14 cellular contexts compared by ENCODE assay signal in genomic region chr19:2487780-2488330, GRCh38. TPM values are rescaled to one million over a fixed set of nuclear protein-coding genes. Genes with fewer than 3 reads are reported as not detected.
DNase-seq lines count a peak whose midpoint lies in the region; ATAC-seq and TF ChIP-seq lines count a peak whose summit lies in the region.
"Had no signal": no experiment of that assay in that cellular context is flagged by ENCODE, and none has a peak within 500 bp of the region (broad histone marks: within the 10 kb centered on the region; RNA-seq: fewer than 3 reads in every experiment).

No MANE protein-coding gene starts in this region.

- no peaks in the 10 kb centered on the region for H3K4me1 ChIP-seq in endodermal cell (ENCODE audit: control insufficient read depth, insufficient read depth, low read length)
- peaks cover 42% of the 10 kb centered on the region for H3K4me1 ChIP-seq in lower lobe of right lung
- no peaks in the 10 kb centered on the region for H3K4me1 ChIP-seq in aorta (ENCODE audit: control insufficient read depth in 1 of 2, insufficient read depth in 2 of 2, low read length in 2 of 2)
- peaks cover 22% of the 10 kb centered on the region for H3K4me1 ChIP-seq in PC-9 (replicated peaks; ENCODE audit: insufficient read depth)

- H3K4me3 Mint-ChIP-seq in stimulated activated naive CD8-positive, alpha-beta T cell treated with anti-CD3 and anti-CD28 coated beads, Interleukin-15, amount 100 ng/mL, for 72 hours: no peak overlapping the region
- no peak overlapping the region for H3K4me3 Mint-ChIP-seq in endodermal cell
- H3K4me3 Mint-ChIP-seq in activated naive CD4-positive, alpha-beta T cell treated with anti-CD3 and anti-CD28 coated beads, Interleukin-2, amount 10 ng/mL, durations not matched to agents 7 days and 5 days: no peak overlapping the region
- H3K4me3 Mint-ChIP-seq: activated T-cell treated with anti-CD3 and anti-CD28 coated beads, Interleukin-2, amount 50 U/mL, for 24 hours had no signal

- H3K4me1 Mint-ChIP-seq in stimulated activated naive CD8-positive, alpha-beta T cell treated with anti-CD3 and anti-CD28 coated beads, Interleukin-15, amount 100 ng/mL, for 72 hours: peaks cover 47% of the 10 kb centered on the region
- H3K4me1 Mint-ChIP-seq in endodermal cell: no peaks in the 10 kb centered on the region
- peaks cover 35% of the 10 kb centered on the region for H3K4me1 Mint-ChIP-seq in activated naive CD4-positive, alpha-beta T cell treated with anti-CD3 and anti-CD28 coated beads, Interleukin-2, amount 10 ng/mL, durations not matched to agents 7 days and 5 days

- no peak overlapping the region for H3K4me3 ChIP-seq in endodermal cell (ENCODE audit: low read length)
- peak overlapping the region; percentile 50 for H3K4me3 ChIP-seq in lower lobe of right lung
- no peak overlapping the region for H3K4me3 ChIP-seq in aorta (ENCODE audit: low read length in 2 of 2)
- no peak overlapping the region for H3K4me3 ChIP-seq in PC-9

- H3K9me3 Mint-ChIP-seq in stimulated activated naive CD8-positive, alpha-beta T cell treated with anti-CD3 and anti-CD28 coated beads, Interleukin-15, amount 100 ng/mL, for 72 hours: peaks cover 11 to 25% of the 10 kb centered on the region in 2 donors
- H3K9me3 Mint-ChIP-seq in endodermal cell: peaks cover 10% of the 10 kb centered on the region
- peaks cover 10% of the 10 kb centered on the region for H3K9me3 Mint-ChIP-seq in activated naive CD4-positive, alpha-beta T cell treated with anti-CD3 and anti-CD28 coated beads, Interleukin-2, amount 10 ng/mL, durations not matched to agents 7 days and 5 days

- H2AFZ ChIP-seq in PC-9: no peak overlapping the region

- H3K27ac ChIP-seq in endodermal cell (ENCODE audit: low read depth, low read length) (no peak overlapping the region), lower lobe of right lung (peak overlapping the region; percentile 64), aorta (ENCODE audit: low read depth in 1 of 2, low read length in 2 of 2) (no peak overlapping the region), PC-9 (no peak overlapping the region)
- H3K27ac ChIP-seq: epithelial cell of prostate had no signal

- no peak overlapping the region for H3K4me2 ChIP-seq in PC-9

- peak; percentile 52 for ATAC-seq in stimulated activated naive CD8-positive, alpha-beta T cell treated with anti-CD3 and anti-CD28 coated beads, Interleukin-15, amount 100 ng/mL, for 72 hours
- ATAC-seq in stimulated activated naive CD8-positive, alpha-beta T cell treated with anti-CD3 and anti-CD28 coated beads, Interleukin-15, Interleukin-2, amounts not matched to agents 100 U/mL and 50 U/mL, for 24 hours: no peak
- ATAC-seq in lower lobe of right lung (no peak), aorta (ENCODE audit: low FRiP score) (no peak), GM19397 (IDR thresholded peaks at IDR 0.05; ENCODE audit: unreplicated experiment) (no peak)

- H3K27ac Mint-ChIP-seq in stimulated activated naive CD8-positive, alpha-beta T cell treated with anti-CD3 and anti-CD28 coated beads, Interleukin-15, amount 100 ng/mL, for 72 hours: no peak overlapping the region
- no peak overlapping the region for H3K27ac Mint-ChIP-seq in endodermal cell
- no peak overlapping the region for H3K27ac Mint-ChIP-seq in activated naive CD4-positive, alpha-beta T cell treated with anti-CD3 and anti-CD28 coated beads, Interleukin-2, amount 10 ng/mL, durations not matched to agents 7 days and 5 days
- H3K27ac Mint-ChIP-seq: activated T-cell treated with anti-CD3 and anti-CD28 coated beads, Interleukin-2, amount 50 U/mL, for 24 hours had no signal

- CTCF ChIA-PET in activated naive CD4-positive, alpha-beta T cell treated with anti-CD3 and anti-CD28 coated beads, Interleukin-2, amount 10 ng/mL, durations not matched to agents 7 days and 5 days (lab: Charles Lee): interaction anchor here (1.2 kb wide), 1 partner anchor 10 kb away, joined by 3 read pairs; no protein-coding TSS in a partner anchor
- CTCF ChIA-PET in PC-9 (lab: Charles Lee): no interaction called here

- no peak for DNase-seq in stimulated activated naive CD8-positive, alpha-beta T cell treated with anti-CD3 and anti-CD28 coated beads, Interleukin-15, amount 100 ng/mL, for 72 hours
- no peak for DNase-seq in stimulated activated naive CD8-positive, alpha-beta T cell treated with anti-CD3 and anti-CD28 coated beads, Interleukin-15, Interleukin-2, amounts not matched to agents 100 U/mL and 50 U/mL, for 24 hours
- peak; percentile 65 for DNase-seq in endodermal cell
- no peak for DNase-seq in lower lobe of right lung
- DNase-seq in aorta: peak; percentile 69 to 76
- no peak for DNase-seq in activated naive CD4-positive, alpha-beta T cell treated with anti-CD3 and anti-CD28 coated beads, Interleukin-2, amount 10 ng/mL, durations not matched to agents 7 days and 5 days
- DNase-seq in PC-9: no peak
- DNase-seq: activated T-cell treated with anti-CD3 and anti-CD28 coated beads, Interleukin-2, amount 50 U/mL, for 24 hours; MV-4-11; NCI-H2107; NCI-H82; T-helper 9 cell had no signal

- H3F3A ChIP-seq in PC-9 (ENCODE audit: insufficient read depth, low read depth): peaks cover 17% of the 10 kb centered on the region; the same call in 1 of the 2 replicates

- no peak for TF ChIP-seq CTCF in endodermal cell (conservative IDR thresholded peaks at IDR 0.05)
- TF ChIP-seq CTCF in lower lobe of right lung (IDR thresholded peaks at IDR 0.05): no peak
- TF ChIP-seq CTCF in PC-9 (conservative IDR thresholded peaks at IDR 0.05): no peak

- H3K36me3 Mint-ChIP-seq in endodermal cell (ENCODE audit: low read depth): no peaks in the 10 kb centered on the region
- H3K36me3 Mint-ChIP-seq in activated naive CD4-positive, alpha-beta T cell treated with anti-CD3 and anti-CD28 coated beads, Interleukin-2, amount 10 ng/mL, durations not matched to agents 7 days and 5 days: peaks cover 3% of the 10 kb centered on the region

- 70 to 75% methylated on average over 9 to 17 of the region's 22 CpGs for WGBS in endodermal cell (ENCODE audit: insufficient coverage in 1 of 2, insufficient read length in 1 of 2), 2 experiments
- 43 to 45% methylated on average over 22 of the region's 22 CpGs for WGBS in aorta, 2 donors

- H3K9ac ChIP-seq in endodermal cell (ENCODE audit: extremely low read depth, low read length, poor library complexity, severe bottlenecking): no peak overlapping the region

- peaks cover 62% of the 10 kb centered on the region for H3K27me3 Mint-ChIP-seq in stimulated activated naive CD8-positive, alpha-beta T cell treated with anti-CD3 and anti-CD28 coated beads, Interleukin-15, amount 100 ng/mL, for 72 hours
- H3K27me3 Mint-ChIP-seq in endodermal cell (ENCODE audit: insufficient read depth): peaks cover 48% of the 10 kb centered on the region
- H3K27me3 Mint-ChIP-seq in activated naive CD4-positive, alpha-beta T cell treated with anti-CD3 and anti-CD28 coated beads, Interleukin-2, amount 10 ng/mL, durations not matched to agents 7 days and 5 days: peaks cover 76% of the 10 kb centered on the region

- no TSS peak for BruUV-seq in PC-9 (replicated peaks; lab: Mats Ljungman, UMichigan)

- no peaks in the 10 kb centered on the region for H3K9me3 ChIP-seq in endodermal cell (ENCODE audit: control insufficient read depth, low read length)
- H3K9me3 ChIP-seq in lower lobe of right lung: peaks cover 7% of the 10 kb centered on the region
- H3K9me3 ChIP-seq in aorta (ENCODE audit: control insufficient read depth, low read length): no peaks in the 10 kb centered on the region
- H3K9me3 ChIP-seq in PC-9 (ENCODE audit: insufficient read depth, low read depth): no peaks in the 10 kb centered on the region

- H3K79me2 ChIP-seq in PC-9 (ENCODE audit: low read depth): no peaks in the 10 kb centered on the region

- intact Hi-C loops in lower lobe of right lung (cut with DNase I) (no loop called here), aorta (cut with DNase I) (no loop called here), PC-9 (cut with micrococcal nuclease; ENCODE audit: unreplicated experiment) (no loop called here)

- H4K20me1 ChIP-seq in PC-9 (ENCODE audit: insufficient read depth): no peaks in the 10 kb centered on the region

- H3K27me3 ChIP-seq in endodermal cell (ENCODE audit: control insufficient read depth, insufficient read depth, low read length, poor library complexity, severe bottlenecking) (peaks cover 30% of the 10 kb centered on the region), lower lobe of right lung (ENCODE audit: low read depth) (peaks cover 11% of the 10 kb centered on the region), aorta (ENCODE audit: control insufficient read depth in 1 of 2, insufficient read depth in 2 of 2, low read length in 1 of 2) (no peaks in the 10 kb centered on the region), PC-9 (ENCODE audit: insufficient read depth, low read depth) (no peaks in the 10 kb centered on the region)

- POLR2A ChIA-PET in PC-9 (lab: Charles Lee; ENCODE audit: unreplicated experiment): interaction anchor here (0.7 kb wide), 1 partner anchor 91 kb away, joined by 3 read pairs; no protein-coding TSS in a partner anchor

- H3K9me2 ChIP-seq in PC-9 (ENCODE audit: insufficient read depth): no peaks in the 10 kb centered on the region

- H3K36me3 ChIP-seq in endodermal cell (ENCODE audit: control insufficient read depth, insufficient read depth, low read length): no peaks in the 10 kb centered on the region
- no peaks in the 10 kb centered on the region for H3K36me3 ChIP-seq in lower lobe of right lung
- H3K36me3 ChIP-seq in aorta (ENCODE audit: control insufficient read depth in 1 of 2, insufficient read depth in 2 of 2, low read length in 1 of 2): no peaks in the 10 kb centered on the region
- no peaks in the 10 kb centered on the region for H3K36me3 ChIP-seq in PC-9 (ENCODE audit: low read depth)

RNA-seq across cellular contexts. Expression of gene GADD45B, which starts 11.9 kb away (rescaled TPM):
- total RNA-seq in endodermal cell (10 to 100 TPM; 16.5 to 23.6 TPM), lower lobe of right lung (89.9 TPM), aorta (100 to 1,000 TPM in 1 of 2 donors, 10 to 100 TPM in 1; 99.5 to 185 TPM), PC-9 (2021) (24.7 and 35.5 TPM in 2 replicates)
- 9.0 TPM for polyA plus RNA-seq in endodermal cell (2013, experiment 1 of 2)
- 10.2 TPM for polyA plus RNA-seq in endodermal cell (2013, experiment 2 of 2)
- polyA plus RNA-seq in aorta: 100 to 1,000 TPM; 127 to 262 TPM

RNA-seq across cellular contexts. Expression of gene LMNB2, which starts 31.1 kb away (rescaled TPM):
- total RNA-seq in endodermal cell: 100 to 1,000 TPM; 146 to 191 TPM
- 119 TPM for polyA plus RNA-seq in endodermal cell (2013, experiment 1 of 2)
- polyA plus RNA-seq in endodermal cell (2013, experiment 2 of 2): 116 TPM
- total RNA-seq in lower lobe of right lung: 20.9 TPM
- total RNA-seq in aorta: 10 to 100 TPM; 18.0 to 19.7 TPM
- 1 to 10 TPM; 7.1 to 7.4 TPM for polyA plus RNA-seq in aorta
- 109 and 114 TPM in 2 replicates for total RNA-seq in PC-9 (2021)

Comparison
In these comparisons a context has a peak if more than half of its experiments do, and no peak if none do; other contexts are left out.
1. DNase-seq: peak in endodermal cell (single experiment) and aorta (2 of 2); none in stimulated activated naive CD8-positive, alpha-beta T cell treated with anti-CD3 and anti-CD28 coated beads, Interleukin-15, amount 100 ng/mL, for 72 hours (0 of 2), stimulated activated naive CD8-positive, alpha-beta T cell treated with anti-CD3 and anti-CD28 coated beads, Interleukin-15, Interleukin-2, amounts not matched to agents 100 U/mL and 50 U/mL, for 24 hours (single experiment), lower lobe of right lung (single experiment), activated naive CD4-positive, alpha-beta T cell treated with anti-CD3 and anti-CD28 coated beads, Interleukin-2, amount 10 ng/mL, durations not matched to agents 7 days and 5 days (single experiment) and PC-9 (0 of 2).